In genomic region chr17:78883533-78884131, GRCh38 we compare ENCODE assay signal across 1 cellular context.
TF ChIP-seq lines count a peak whose summit lies in the region.

No MANE protein-coding gene starts in this region.

TF ChIP-seq in K562, 482 proteins besides CTCF, POLR2A, EP300 and RAD21 (continued from another document):
- TF ChIP-seq TCF3 (CRISPR knock-in tag; IDR thresholded peaks at IDR 0.05) (peak; percentile 6; the same call in 1 of the 2 replicates), LEF1 (IDR thresholded peaks at IDR 0.05) (0 out of 2 replicates have a peak, but pooled peaks have one; percentile 3), CLOCK (CRISPR knock-in tag; IDR thresholded peaks at IDR 0.05; ENCODE audit: borderline replicate concordance) (no peak), BHLHE40 (IDR thresholded peaks at IDR 0.05; ENCODE audit: low read length) (peak; percentile 81), RFX1 (IDR thresholded peaks at IDR 0.05) (peak; percentile 77), PML (IDR thresholded peaks at IDR 0.05; ENCODE audit: low read length) (no peak)
- TF ChIP-seq, protein P1, sequence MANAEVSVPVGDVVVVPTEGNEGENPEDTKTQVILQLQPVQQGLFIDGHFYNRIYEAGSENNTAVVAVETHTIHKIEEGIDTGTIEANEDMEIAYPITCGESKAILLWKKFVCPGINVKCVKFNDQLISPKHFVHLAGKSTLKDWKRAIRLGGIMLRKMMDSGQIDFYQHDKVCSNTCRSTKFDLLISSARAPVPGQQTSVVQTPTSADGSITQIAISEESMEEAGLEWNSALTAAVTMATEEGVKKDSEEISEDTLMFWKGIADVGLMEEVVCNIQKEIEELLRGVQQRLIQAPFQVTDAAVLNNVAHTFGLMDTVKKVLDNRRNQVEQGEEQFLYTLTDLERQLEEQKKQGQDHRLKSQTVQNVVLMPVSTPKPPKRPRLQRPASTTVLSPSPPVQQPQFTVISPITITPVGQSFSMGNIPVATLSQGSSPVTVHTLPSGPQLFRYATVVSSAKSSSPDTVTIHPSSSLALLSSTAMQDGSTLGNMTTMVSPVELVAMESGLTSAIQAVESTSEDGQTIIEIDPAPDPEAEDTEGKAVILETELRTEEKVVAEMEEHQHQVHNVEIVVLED (CRISPR knock-in tag; IDR thresholded peaks at IDR 0.05) = no peak
- TF ChIP-seq, protein P2, sequence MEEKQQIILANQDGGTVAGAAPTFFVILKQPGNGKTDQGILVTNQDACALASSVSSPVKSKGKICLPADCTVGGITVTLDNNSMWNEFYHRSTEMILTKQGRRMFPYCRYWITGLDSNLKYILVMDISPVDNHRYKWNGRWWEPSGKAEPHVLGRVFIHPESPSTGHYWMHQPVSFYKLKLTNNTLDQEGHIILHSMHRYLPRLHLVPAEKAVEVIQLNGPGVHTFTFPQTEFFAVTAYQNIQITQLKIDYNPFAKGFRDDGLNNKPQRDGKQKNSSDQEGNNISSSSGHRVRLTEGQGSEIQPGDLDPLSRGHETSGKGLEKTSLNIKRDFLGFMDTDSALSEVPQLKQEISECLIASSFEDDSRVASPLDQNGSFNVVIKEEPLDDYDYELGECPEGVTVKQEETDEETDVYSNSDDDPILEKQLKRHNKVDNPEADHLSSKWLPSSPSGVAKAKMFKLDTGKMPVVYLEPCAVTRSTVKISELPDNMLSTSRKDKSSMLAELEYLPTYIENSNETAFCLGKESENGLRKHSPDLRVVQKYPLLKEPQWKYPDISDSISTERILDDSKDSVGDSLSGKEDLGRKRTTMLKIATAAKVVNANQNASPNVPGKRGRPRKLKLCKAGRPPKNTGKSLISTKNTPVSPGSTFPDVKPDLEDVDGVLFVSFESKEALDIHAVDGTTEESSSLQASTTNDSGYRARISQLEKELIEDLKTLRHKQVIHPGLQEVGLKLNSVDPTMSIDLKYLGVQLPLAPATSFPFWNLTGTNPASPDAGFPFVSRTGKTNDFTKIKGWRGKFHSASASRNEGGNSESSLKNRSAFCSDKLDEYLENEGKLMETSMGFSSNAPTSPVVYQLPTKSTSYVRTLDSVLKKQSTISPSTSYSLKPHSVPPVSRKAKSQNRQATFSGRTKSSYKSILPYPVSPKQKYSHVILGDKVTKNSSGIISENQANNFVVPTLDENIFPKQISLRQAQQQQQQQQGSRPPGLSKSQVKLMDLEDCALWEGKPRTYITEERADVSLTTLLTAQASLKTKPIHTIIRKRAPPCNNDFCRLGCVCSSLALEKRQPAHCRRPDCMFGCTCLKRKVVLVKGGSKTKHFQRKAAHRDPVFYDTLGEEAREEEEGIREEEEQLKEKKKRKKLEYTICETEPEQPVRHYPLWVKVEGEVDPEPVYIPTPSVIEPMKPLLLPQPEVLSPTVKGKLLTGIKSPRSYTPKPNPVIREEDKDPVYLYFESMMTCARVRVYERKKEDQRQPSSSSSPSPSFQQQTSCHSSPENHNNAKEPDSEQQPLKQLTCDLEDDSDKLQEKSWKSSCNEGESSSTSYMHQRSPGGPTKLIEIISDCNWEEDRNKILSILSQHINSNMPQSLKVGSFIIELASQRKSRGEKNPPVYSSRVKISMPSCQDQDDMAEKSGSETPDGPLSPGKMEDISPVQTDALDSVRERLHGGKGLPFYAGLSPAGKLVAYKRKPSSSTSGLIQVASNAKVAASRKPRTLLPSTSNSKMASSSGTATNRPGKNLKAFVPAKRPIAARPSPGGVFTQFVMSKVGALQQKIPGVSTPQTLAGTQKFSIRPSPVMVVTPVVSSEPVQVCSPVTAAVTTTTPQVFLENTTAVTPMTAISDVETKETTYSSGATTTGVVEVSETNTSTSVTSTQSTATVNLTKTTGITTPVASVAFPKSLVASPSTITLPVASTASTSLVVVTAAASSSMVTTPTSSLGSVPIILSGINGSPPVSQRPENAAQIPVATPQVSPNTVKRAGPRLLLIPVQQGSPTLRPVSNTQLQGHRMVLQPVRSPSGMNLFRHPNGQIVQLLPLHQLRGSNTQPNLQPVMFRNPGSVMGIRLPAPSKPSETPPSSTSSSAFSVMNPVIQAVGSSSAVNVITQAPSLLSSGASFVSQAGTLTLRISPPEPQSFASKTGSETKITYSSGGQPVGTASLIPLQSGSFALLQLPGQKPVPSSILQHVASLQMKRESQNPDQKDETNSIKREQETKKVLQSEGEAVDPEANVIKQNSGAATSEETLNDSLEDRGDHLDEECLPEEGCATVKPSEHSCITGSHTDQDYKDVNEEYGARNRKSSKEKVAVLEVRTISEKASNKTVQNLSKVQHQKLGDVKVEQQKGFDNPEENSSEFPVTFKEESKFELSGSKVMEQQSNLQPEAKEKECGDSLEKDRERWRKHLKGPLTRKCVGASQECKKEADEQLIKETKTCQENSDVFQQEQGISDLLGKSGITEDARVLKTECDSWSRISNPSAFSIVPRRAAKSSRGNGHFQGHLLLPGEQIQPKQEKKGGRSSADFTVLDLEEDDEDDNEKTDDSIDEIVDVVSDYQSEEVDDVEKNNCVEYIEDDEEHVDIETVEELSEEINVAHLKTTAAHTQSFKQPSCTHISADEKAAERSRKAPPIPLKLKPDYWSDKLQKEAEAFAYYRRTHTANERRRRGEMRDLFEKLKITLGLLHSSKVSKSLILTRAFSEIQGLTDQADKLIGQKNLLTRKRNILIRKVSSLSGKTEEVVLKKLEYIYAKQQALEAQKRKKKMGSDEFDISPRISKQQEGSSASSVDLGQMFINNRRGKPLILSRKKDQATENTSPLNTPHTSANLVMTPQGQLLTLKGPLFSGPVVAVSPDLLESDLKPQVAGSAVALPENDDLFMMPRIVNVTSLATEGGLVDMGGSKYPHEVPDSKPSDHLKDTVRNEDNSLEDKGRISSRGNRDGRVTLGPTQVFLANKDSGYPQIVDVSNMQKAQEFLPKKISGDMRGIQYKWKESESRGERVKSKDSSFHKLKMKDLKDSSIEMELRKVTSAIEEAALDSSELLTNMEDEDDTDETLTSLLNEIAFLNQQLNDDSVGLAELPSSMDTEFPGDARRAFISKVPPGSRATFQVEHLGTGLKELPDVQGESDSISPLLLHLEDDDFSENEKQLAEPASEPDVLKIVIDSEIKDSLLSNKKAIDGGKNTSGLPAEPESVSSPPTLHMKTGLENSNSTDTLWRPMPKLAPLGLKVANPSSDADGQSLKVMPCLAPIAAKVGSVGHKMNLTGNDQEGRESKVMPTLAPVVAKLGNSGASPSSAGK (IDR thresholded peaks at IDR 0.05) = no peak
